10 cellular contexts compared by ENCODE assay signal in genomic region chr4:70505152-70505748, GRCh38. TPM values are rescaled to one million over a fixed set of nuclear protein-coding genes. Genes with fewer than 3 reads are reported as not detected.
DNase-seq lines count a peak whose midpoint lies in the region; ATAC-seq, FAIRE-seq and TF ChIP-seq lines count a peak whose summit lies in the region.
"Had no signal": no experiment of that assay in that cellular context is flagged by ENCODE, and none has a peak within 500 bp of the region (broad histone marks: within the 10 kb centered on the region; RNA-seq: fewer than 3 reads in every experiment).

No MANE protein-coding gene starts in this region.

- peak; percentile 87 for FAIRE-seq in K562 (lab: Jason Lieb, UNC)

- no peaks in the 10 kb centered on the region for H3K79me2 ChIP-seq in K562 (ENCODE audit: control insufficient read depth, insufficient read depth, low read length)

- TF ChIP-seq EP300 in K562 (IDR thresholded peaks at IDR 0.05; ENCODE audit: low read length) = no peak

- H3K4me1 ChIP-seq in K562 (replicated peaks in 1 of 2; ENCODE audit: control insufficient read depth in 2 of 2, insufficient read depth in 2 of 2, low read length in 2 of 2) = no peaks in the 10 kb centered on the region
- H3K4me1 ChIP-seq: BLaER1 had no signal

- H3K27me3 ChIP-seq in K562 (ENCODE audit: control insufficient read depth in 2 of 2, insufficient read depth in 2 of 2, low read length in 2 of 2) = no peaks in the 10 kb centered on the region
- H3K27me3 ChIP-seq: BLaER1, ovary had no signal

- H3K9ac ChIP-seq in K562 (ENCODE audit: insufficient read depth in 1 of 2, low read depth in 2 of 2, low read length in 2 of 2) = no peak overlapping the region
- H3K9ac ChIP-seq: BLaER1 had no signal

- no peaks in the 10 kb centered on the region for H3K9me1 ChIP-seq in K562 (ENCODE audit: control insufficient read depth, insufficient read depth, low read length)

- no peaks in the 10 kb centered on the region for H4K20me1 ChIP-seq in K562 (replicated peaks; ENCODE audit: control insufficient read depth, insufficient read depth, low read length)
- H4K20me1 ChIP-seq: BLaER1 had no signal

- H3K9me3 Mint-ChIP-seq in immature natural killer cell = no peaks in the 10 kb centered on the region

- TF ChIP-seq CTCF in K562 (IDR thresholded peaks at IDR 0.05 in 2 of 3, conservative IDR thresholded peaks at IDR 0.05 in 1 of 3; ENCODE audit: insufficient read depth in 2 of 3, low read depth in 1 of 3, low read length in 3 of 3) = peak; percentile 78 to 89 (median 88)

- DNase-seq in DMS153 treated with DMSO at 0.1 percent for 48 hours (lab: John Stamatoyannopoulos, UW; ENCODE audit: unreplicated experiment) (peak; percentile 36), DMS153 (lab: John Stamatoyannopoulos, UW) (no peak), KG1 (lab: John Stamatoyannopoulos, UW) (peak; percentile 3), T-helper 22 cell (ENCODE audit: low read depth) (peak; percentile 1), K562 (ENCODE audit: extremely low read depth in 1 of 4, low spot score in 3 of 4) (peak; percentile 52 to 64 (median 54)), immature natural killer cell (peak; percentile 12 to 25 (median 23))
- peak; percentile 5 to 22 (median 20) for DNase-seq in stimulated activated CD4-positive, alpha-beta T cell treated with anti-CD3 and anti-CD28 coated beads, Interleukin-1b, Interleukin-23, amount 100 ng/mL, for 24 hours (ENCODE audit: low read depth in 4 of 4, low spot score in 1 of 4)

- ATAC-seq in GM21737 (IDR thresholded peaks at IDR 0.05; ENCODE audit: unreplicated experiment) = peak; percentile 96
- ATAC-seq in K562 = peak; percentile 93

- peak; percentile 74 to 80 for TF ChIP-seq RAD21 in K562 (CRISPR knock-in tag; conservative IDR thresholded peaks at IDR 0.05 in 1 of 2, IDR thresholded peaks at IDR 0.05 in 1 of 2)

- no peak for TF ChIP-seq POLR2A in K562 (conservative IDR thresholded peaks at IDR 0.05)

- no peaks in the 10 kb centered on the region for H3K9me3 ChIP-seq in K562 (replicated peaks; ENCODE audit: control insufficient read depth, insufficient read depth, low read depth, low read length)
- H3K9me3 ChIP-seq: BLaER1, ovary had no signal

- no peak overlapping the region for H3K4me2 ChIP-seq in K562 (ENCODE audit: insufficient read depth, low read length)
- H3K4me2 ChIP-seq: BLaER1 had no signal

- H3K36me3 Mint-ChIP-seq in immature natural killer cell = no peaks in the 10 kb centered on the region

- intact Hi-C loops in K562 (cut with micrococcal nuclease) = loop anchor here (5.0 to 10.0 kb wide), 2 partner anchors 813 to 1190 kb away; no protein-coding TSS in a partner anchor

- CTCF ChIA-PET in K562 (lab: Yijun Ruan, JAX; ENCODE audit: low intra/inter-chr PET ratio) = interaction anchor here (0.5 to 1.2 kb wide), 2 partner anchors 815 to 1208 kb away, joined by 3 read pairs; no protein-coding TSS in a partner anchor

- no peaks in the 10 kb centered on the region for H3K4me1 Mint-ChIP-seq in immature natural killer cell

- H3K4me3 ChIP-seq in K562 = no peak overlapping the region
- H3K4me3 ChIP-seq: BLaER1, ovary had no signal

- no peak overlapping the region for H2AFZ ChIP-seq in K562 (ENCODE audit: low read depth, low read length)

- WGBS in K562 (ENCODE audit: insufficient coverage, low coverage, missing lambda C conversion rate) = 0% methylated on average over 7 of the region's 7 CpGs

- no peak overlapping the region for H3K27ac ChIP-seq in K562 (ENCODE audit: extremely low read depth, low read depth, low read length)
- H3K27ac ChIP-seq: BLaER1, ovary had no signal

- H3K27me3 Mint-ChIP-seq in immature natural killer cell (ENCODE audit: low read depth in 3 of 3) = peaks cover 0 to 4% (median 2%) of the 10 kb centered on the region in 3 donors

- H3K36me3 ChIP-seq in K562 (ENCODE audit: control insufficient read depth, insufficient read depth, low read length) = no peaks in the 10 kb centered on the region
- H3K36me3 ChIP-seq: BLaER1, ovary had no signal

- no peak overlapping the region for H3K4me3 Mint-ChIP-seq in immature natural killer cell

- BruUV-seq in K562 (replicated peaks; lab: Mats Ljungman, UMichigan) = no TSS peak

- POLR2A ChIA-PET in K562 (lab: Yijun Ruan, JAX) = no interaction called here

- no peak overlapping the region for H3K27ac Mint-ChIP-seq in immature natural killer cell

- in situ Hi-C loops in K562 (cut with MboI) = loop anchor here (25.0 kb wide), 1 partner anchor 818 kb away; no protein-coding TSS in a partner anchor

TF ChIP-seq in K562, 482 proteins besides CTCF, POLR2A, EP300 and RAD21 (continues in another document):
- TF ChIP-seq SMC3 (conservative IDR thresholded peaks at IDR 0.05; ENCODE audit: insufficient read depth, low read depth, low read length) = peak; percentile 77
- TF ChIP-seq MXI1 (IDR thresholded peaks at IDR 0.05; ENCODE audit: low read depth, low read length) = no peak
- no peak for TF ChIP-seq CBX1 (IDR thresholded peaks at IDR 0.05; ENCODE audit: low read depth)
- TF ChIP-seq, protein P1, sequence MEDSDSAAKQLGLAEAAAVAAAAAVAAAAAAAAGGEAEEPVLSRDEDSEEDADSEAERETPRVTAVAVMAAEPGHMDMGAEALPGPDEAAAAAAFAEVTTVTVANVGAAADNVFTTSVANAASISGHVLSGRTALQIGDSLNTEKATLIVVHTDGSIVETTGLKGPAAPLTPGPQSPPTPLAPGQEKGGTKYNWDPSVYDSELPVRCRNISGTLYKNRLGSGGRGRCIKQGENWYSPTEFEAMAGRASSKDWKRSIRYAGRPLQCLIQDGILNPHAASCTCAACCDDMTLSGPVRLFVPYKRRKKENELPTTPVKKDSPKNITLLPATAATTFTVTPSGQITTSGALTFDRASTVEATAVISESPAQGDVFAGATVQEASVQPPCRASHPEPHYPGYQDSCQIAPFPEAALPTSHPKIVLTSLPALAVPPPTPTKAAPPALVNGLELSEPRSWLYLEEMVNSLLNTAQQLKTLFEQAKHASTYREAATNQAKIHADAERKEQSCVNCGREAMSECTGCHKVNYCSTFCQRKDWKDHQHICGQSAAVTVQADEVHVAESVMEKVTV (CRISPR knock-in tag; IDR thresholded peaks at IDR 0.05) = peak; percentile 62; the same call in 1 of the 2 replicates
- peak; percentile 61; the same call in 1 of the 2 replicates for TF ChIP-seq STAG1 (CRISPR knock-in tag; IDR thresholded peaks at IDR 0.05; ENCODE audit: borderline replicate concordance)
- 0 out of 2 replicates have a peak, but pooled peaks have one; percentile 22 for TF ChIP-seq CREM (IDR thresholded peaks at IDR 0.05; ENCODE audit: low read depth)
- no peak for TF ChIP-seq NBN (IDR thresholded peaks at IDR 0.05; ENCODE audit: low read depth)
- TF ChIP-seq, protein P2, sequence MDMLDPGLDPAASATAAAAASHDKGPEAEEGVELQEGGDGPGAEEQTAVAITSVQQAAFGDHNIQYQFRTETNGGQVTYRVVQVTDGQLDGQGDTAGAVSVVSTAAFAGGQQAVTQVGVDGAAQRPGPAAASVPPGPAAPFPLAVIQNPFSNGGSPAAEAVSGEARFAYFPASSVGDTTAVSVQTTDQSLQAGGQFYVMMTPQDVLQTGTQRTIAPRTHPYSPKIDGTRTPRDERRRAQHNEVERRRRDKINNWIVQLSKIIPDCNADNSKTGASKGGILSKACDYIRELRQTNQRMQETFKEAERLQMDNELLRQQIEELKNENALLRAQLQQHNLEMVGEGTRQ (CRISPR knock-in tag; IDR thresholded peaks at IDR 0.05) = no peak

RNA-seq across cellular contexts. Expression of gene AMTN, which starts 13.1 kb away (rescaled TPM):
- not detected in 2 replicates for total RNA-seq in K562 (2011; cell fraction: chromatin; rRNA removed; ENCODE audit: low replicate concordance)
- not detected in 2 replicates for total RNA-seq in K562 (2011; cell fraction: nucleolus; rRNA removed)
- not detected in 2 replicates for total RNA-seq in K562 (2011; cell fraction: nucleoplasm; rRNA removed)
- total RNA-seq in K562 (2014; rRNA removed) = not detected in 2 replicates
- total RNA-seq in K562 (2014; rRNA removed; fragmentation: Illumina TruSeq; extraction: Trizol) = not detected in 2 replicates
- total RNA-seq in K562 (2015; rRNA removed; fragmentation: Illumina TruSeq; extraction: Trizol) = not detected in 2 replicates
- not detected in 2 replicates for total RNA-seq in K562 (2021)
- not detected in 2 replicates for polyA plus RNA-seq in K562 (2011; rRNA removed)
- polyA plus RNA-seq in K562 (2011; cell fraction: cytosol; rRNA removed) = not detected in 2 replicates
- polyA plus RNA-seq in K562 (2011; cell fraction: nucleus; rRNA removed) = not detected in 2 replicates
- not detected in 2 replicates for polyA plus RNA-seq in K562 (2012)
- polyA plus RNA-seq in K562 (2014; fragmentation: Illumina TruSeq; extraction: Trizol) = not detected in 2 replicates
- polyA plus RNA-seq in K562 (2014; fragmentation: Nextera tagmentation; extraction: Ambion mirVana) = not detected
- not detected in 2 replicates for polyA plus RNA-seq in K562 (2014; rRNA removed)
- not detected in 2 replicates for polyA minus RNA-seq in K562 (2011; rRNA and poly(A)+ RNA removed)
- polyA minus RNA-seq in K562 (2011; cell fraction: cytosol; rRNA and poly(A)+ RNA removed) = not detected in 2 replicates
- not detected in 2 replicates for polyA minus RNA-seq in K562 (2011; cell fraction: nucleus; rRNA and poly(A)+ RNA removed)
- not detected for polyA plus RNA-seq in immature natural killer cell
- total RNA-seq: ovary had no signal
- polyA plus RNA-seq: ovary had no signal

RNA-seq across cellular contexts. Expression of gene MUC7, which starts 33.3 kb away (rescaled TPM):
- not detected in 2 replicates for total RNA-seq in K562 (2011; cell fraction: chromatin; rRNA removed; ENCODE audit: low replicate concordance)
- total RNA-seq in K562 (2011; cell fraction: nucleolus; rRNA removed) = not detected in 2 replicates
- total RNA-seq in K562 (2011; cell fraction: nucleoplasm; rRNA removed) = not detected in 2 replicates
- not detected in 2 replicates for total RNA-seq in K562 (2014; rRNA removed)
- not detected in 2 replicates for total RNA-seq in K562 (2014; rRNA removed; fragmentation: Illumina TruSeq; extraction: Trizol)
- total RNA-seq in K562 (2015; rRNA removed; fragmentation: Illumina TruSeq; extraction: Trizol) = not detected in 2 replicates
- not detected in 2 replicates for total RNA-seq in K562 (2021)
- not detected in 2 replicates for polyA plus RNA-seq in K562 (2011; rRNA removed)
- polyA plus RNA-seq in K562 (2011; cell fraction: cytosol; rRNA removed) = not detected in 2 replicates
- polyA plus RNA-seq in K562 (2011; cell fraction: nucleus; rRNA removed) = not detected in 2 replicates
- polyA plus RNA-seq in K562 (2012) = not detected in 2 replicates
- not detected in 2 replicates for polyA plus RNA-seq in K562 (2014; fragmentation: Illumina TruSeq; extraction: Trizol)
- polyA plus RNA-seq in K562 (2014; fragmentation: Nextera tagmentation; extraction: Ambion mirVana) = not detected
- polyA plus RNA-seq in K562 (2014; rRNA removed) = not detected in 2 replicates
- not detected in 2 replicates for polyA minus RNA-seq in K562 (2011; rRNA and poly(A)+ RNA removed)
- not detected in 2 replicates for polyA minus RNA-seq in K562 (2011; cell fraction: cytosol; rRNA and poly(A)+ RNA removed)
- polyA minus RNA-seq in K562 (2011; cell fraction: nucleus; rRNA and poly(A)+ RNA removed) = not detected in 2 replicates
- not detected for polyA plus RNA-seq in immature natural killer cell
- total RNA-seq: ovary had no signal
- polyA plus RNA-seq: ovary had no signal
